In the genomic region with DNA sequence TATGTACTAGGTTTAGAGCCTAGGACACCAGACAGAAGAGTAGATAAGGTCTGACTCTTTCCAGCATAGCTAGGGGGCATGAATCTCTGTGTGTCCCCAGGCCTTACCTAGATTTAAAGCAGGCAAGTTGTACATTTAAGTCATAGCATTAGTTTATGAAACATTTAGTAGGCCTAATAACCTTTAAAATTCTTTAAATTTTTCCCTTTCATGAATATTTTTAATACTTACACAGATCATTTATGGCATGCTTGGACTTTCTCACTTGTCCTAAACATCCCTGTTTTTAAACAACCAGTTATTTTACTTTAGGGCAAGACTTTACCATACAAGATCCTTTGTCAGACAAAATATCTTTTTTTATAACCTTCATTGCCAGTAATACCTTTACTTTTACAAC, we compare ENCODE assay signal across 28 cellular contexts.
DNase-seq lines count a peak whose midpoint lies in the region; ATAC-seq and TF ChIP-seq lines count a peak whose summit lies in the region.
"Had no signal": no experiment of that assay in that cellular context is flagged by ENCODE, and none has a peak within 500 bp of the region (broad histone marks: within the 10 kb centered on the region; RNA-seq: fewer than 3 reads in every experiment).

No MANE protein-coding gene starts in this region.

- H3K27me3 Mint-ChIP-seq in activated CD4-positive, alpha-beta memory T cell treated with anti-CD3 and anti-CD28 coated beads, Interleukin-2, amount 10 ng/mL, durations not matched to agents 7 days and 5 days: no peaks in the 10 kb centered on the region

- H3K9me3 ChIP-seq in HEK293 (ENCODE audit: control insufficient read depth, insufficient read depth, low read depth, low read length) (no peaks in the 10 kb centered on the region), PC-3 (ENCODE audit: low read length) (peaks cover 23% of the 10 kb centered on the region), BE2C (no peaks in the 10 kb centered on the region)

- no TSS peak for BruUV-seq in PC-3 (replicated peaks; lab: Mats Ljungman, UMichigan)

- H3K9ac ChIP-seq in PC-3 (ENCODE audit: low read length): no peak overlapping the region
- H3K9ac ChIP-seq: parathyroid adenoma had no signal

- ATAC-seq in PC-3: no peak
- ATAC-seq: activated CD4-positive, CD25-positive, alpha-beta regulatory T cell treated with anti-CD3 and anti-CD28 coated beads, Interleukin-2, amount 50 U/mL, for 24 hours; left lung; Right ventricle myocardium inferior; upper lobe of right lung had no signal

- H3K4me1 ChIP-seq in HEK293 (ENCODE audit: control insufficient read depth, insufficient read depth, low read length) (no peaks in the 10 kb centered on the region), PC-3 (ENCODE audit: insufficient read depth, low read length) (no peaks in the 10 kb centered on the region), BE2C (no peaks in the 10 kb centered on the region)
- H3K4me1 ChIP-seq: left lung, parathyroid adenoma, suprapubic skin, upper lobe of right lung had no signal

- POLR2A ChIA-PET in HEK293 (lab: Yijun Ruan, JAX) (no interaction called here), PC-3 (lab: Charles Lee; ENCODE audit: unreplicated experiment) (no interaction called here)
- POLR2A ChIA-PET in activated CD4-positive, alpha-beta memory T cell treated with anti-CD3 and anti-CD28 coated beads, Interleukin-2, amount 10 ng/mL, durations not matched to agents 7 days and 5 days (lab: Charles Lee): no interaction called here

- no peaks in the 10 kb centered on the region for H3K27me3 ChIP-seq in PC-3 (ENCODE audit: low read length)
- no peaks in the 10 kb centered on the region for H3K27me3 ChIP-seq in BE2C
- H3K27me3 ChIP-seq: left lung, suprapubic skin, upper lobe of right lung had no signal

- H3K79me2 ChIP-seq in PC-3 (ENCODE audit: low read length): no peaks in the 10 kb centered on the region
- H3K79me2 ChIP-seq: parathyroid adenoma had no signal

- peaks cover 19% of the 10 kb centered on the region for H3K9me3 Mint-ChIP-seq in activated CD4-positive, alpha-beta memory T cell treated with anti-CD3 and anti-CD28 coated beads, Interleukin-2, amount 10 ng/mL, durations not matched to agents 7 days and 5 days

- H3K27ac ChIP-seq in HEK293 (ENCODE audit: extremely low read depth, low read depth, low read length): no peak overlapping the region
- H3K27ac ChIP-seq in PC-3 (ENCODE audit: low read length): no peak overlapping the region
- H3K27ac ChIP-seq: epithelial cell of prostate, left lung, parathyroid adenoma, suprapubic skin, upper lobe of right lung had no signal

- no peak overlapping the region for H3K4me3 ChIP-seq in HEK293 (ENCODE audit: low read depth, low read length)
- H3K4me3 ChIP-seq in PC-3 (ENCODE audit: low read length): no peak overlapping the region
- no peak overlapping the region for H3K4me3 ChIP-seq in BE2C (ENCODE audit: low read depth, low read length)
- H3K4me3 ChIP-seq: left lung, suprapubic skin, upper lobe of right lung had no signal

- TF ChIP-seq CTCF in HEK293 (tag by site-specific recombination; IDR thresholded peaks at IDR 0.05): no peak
- TF ChIP-seq CTCF in PC-3 (conservative IDR thresholded peaks at IDR 0.05; ENCODE audit: low read depth, low read length): no peak
- TF ChIP-seq CTCF in BE2C (IDR thresholded peaks at IDR 0.05; ENCODE audit: low read depth, low read length): no peak

- intact Hi-C loops in PC-3 (cut with micrococcal nuclease): no loop called here

- no peak overlapping the region for H3K4me2 ChIP-seq in PC-3 (ENCODE audit: low read length)

- CTCF ChIA-PET in HEK293 (lab: Yijun Ruan, JAX) (no interaction called here), PC-3 (lab: Charles Lee) (no interaction called here)
- CTCF ChIA-PET in activated CD4-positive, alpha-beta memory T cell treated with anti-CD3 and anti-CD28 coated beads, Interleukin-2, amount 10 ng/mL, durations not matched to agents 7 days and 5 days (lab: Charles Lee): no interaction called here

- H3K36me3 Mint-ChIP-seq in activated CD4-positive, alpha-beta memory T cell treated with anti-CD3 and anti-CD28 coated beads, Interleukin-2, amount 10 ng/mL, durations not matched to agents 7 days and 5 days (ENCODE audit: low read depth): no peaks in the 10 kb centered on the region

- no peaks in the 10 kb centered on the region for H3K9me2 ChIP-seq in PC-3 (replicated peaks; ENCODE audit: low read length)

- no peaks in the 10 kb centered on the region for H4K20me1 ChIP-seq in PC-3 (ENCODE audit: low read length)

- H3K27ac Mint-ChIP-seq in activated CD4-positive, alpha-beta memory T cell treated with anti-CD3 and anti-CD28 coated beads, Interleukin-2, amount 10 ng/mL, durations not matched to agents 7 days and 5 days: no peak overlapping the region

- no peak overlapping the region for H2AFZ ChIP-seq in PC-3 (ENCODE audit: low read length)
- H2AFZ ChIP-seq: parathyroid adenoma had no signal

- DNase-seq in EL: peak; percentile 6
- peak; percentile 28 for DNase-seq in PC-3
- DNase-seq in foreskin melanocyte: peak; percentile 11
- DNase-seq in activated CD4-positive, alpha-beta memory T cell treated with anti-CD3 and anti-CD28 coated beads, Interleukin-2, amount 10 ng/mL, durations not matched to agents 7 days and 5 days: no peak
- DNase-seq in BE2C: no peak
- DNase-seq in GOT3 (lab: John Stamatoyannopoulos, UW): no peak
- DNase-seq: activated CD4-positive, alpha-beta T cell treated with anti-CD3 and anti-CD28 coated beads, Interleukin-2, amount 50 U/mL, for 4 hours; activated T-cell treated with anti-CD3 and anti-CD28 coated beads, Interleukin-2, amount 50 U/mL, for 48 hours; caudate nucleus; cortex of kidney; effector memory CD4-positive, alpha-beta T cell; IMR-90; left lung; mesenchymal stem cell; NCI-H2029; NCI-H226; NCI-H69; stimulated activated CD4-positive, alpha-beta T cell treated with anti-CD3 and anti-CD28 coated beads, Interleukin-1b, Interleukin-23, amount 100 ng/mL, for 48 hours; stimulated activated naive CD4-positive, alpha-beta T cell treated with Interleukin-2 at 50 U/mL for 16 hours; T-helper 2 cell; upper lobe of right lung had no signal

- H3K4me3 Mint-ChIP-seq in activated CD4-positive, alpha-beta memory T cell treated with anti-CD3 and anti-CD28 coated beads, Interleukin-2, amount 10 ng/mL, durations not matched to agents 7 days and 5 days: no peak overlapping the region
- H3K4me3 Mint-ChIP-seq: neural crest cell had no signal

- no peaks in the 10 kb centered on the region for H3K4me1 Mint-ChIP-seq in activated CD4-positive, alpha-beta memory T cell treated with anti-CD3 and anti-CD28 coated beads, Interleukin-2, amount 10 ng/mL, durations not matched to agents 7 days and 5 days
- H3K4me1 Mint-ChIP-seq: neural crest cell had no signal

- H3F3A ChIP-seq in PC-3 (ENCODE audit: low read length, unreplicated experiment): no peaks in the 10 kb centered on the region

- H3K36me3 ChIP-seq in HEK293 (ENCODE audit: control insufficient read depth in 2 of 2, insufficient read depth in 1 of 2, low read length in 2 of 2) (no peaks in the 10 kb centered on the region), PC-3 (ENCODE audit: low read depth, low read length) (peaks cover 5% of the 10 kb centered on the region; the same call in 1 of the 2 replicates), BE2C (no peaks in the 10 kb centered on the region)
- H3K36me3 ChIP-seq: left lung, suprapubic skin, upper lobe of right lung had no signal

TF ChIP-seq in HEK293, 187 proteins besides CTCF, POLR2A, EP300 and RAD21 (continues in another document):
- no peak for TF ChIP-seq ZNF561 (tag by site-specific recombination; IDR thresholded peaks at IDR 0.05; ENCODE audit: borderline replicate concordance)
- no peak for TF ChIP-seq ZNF560 (tag by site-specific recombination; IDR thresholded peaks at IDR 0.05; ENCODE audit: borderline replicate concordance)
- TF ChIP-seq EGR2 (tag by site-specific recombination; IDR thresholded peaks at IDR 0.05; ENCODE audit: low read depth): no peak
- no peak for TF ChIP-seq ZNF514 (tag by site-specific recombination; IDR thresholded peaks at IDR 0.05)
- TF ChIP-seq SETDB1 (IDR thresholded peaks at IDR 0.05; ENCODE audit: insufficient read length, low read length): peak; percentile 95
- TF ChIP-seq TRIM28 (IDR thresholded peaks at IDR 0.05; ENCODE audit: borderline replicate concordance, low read length): peak; percentile 91; the same call in 1 of the 2 replicates
- TF ChIP-seq ZNF157 (tag by site-specific recombination; IDR thresholded peaks at IDR 0.05): no peak
- TF ChIP-seq ZNF837 (tag by site-specific recombination; IDR thresholded peaks at IDR 0.05): no peak
- peak; percentile 72 for TF ChIP-seq ZNF549 (tag by site-specific recombination; IDR thresholded peaks at IDR 0.05)
- TF ChIP-seq, protein P1, sequence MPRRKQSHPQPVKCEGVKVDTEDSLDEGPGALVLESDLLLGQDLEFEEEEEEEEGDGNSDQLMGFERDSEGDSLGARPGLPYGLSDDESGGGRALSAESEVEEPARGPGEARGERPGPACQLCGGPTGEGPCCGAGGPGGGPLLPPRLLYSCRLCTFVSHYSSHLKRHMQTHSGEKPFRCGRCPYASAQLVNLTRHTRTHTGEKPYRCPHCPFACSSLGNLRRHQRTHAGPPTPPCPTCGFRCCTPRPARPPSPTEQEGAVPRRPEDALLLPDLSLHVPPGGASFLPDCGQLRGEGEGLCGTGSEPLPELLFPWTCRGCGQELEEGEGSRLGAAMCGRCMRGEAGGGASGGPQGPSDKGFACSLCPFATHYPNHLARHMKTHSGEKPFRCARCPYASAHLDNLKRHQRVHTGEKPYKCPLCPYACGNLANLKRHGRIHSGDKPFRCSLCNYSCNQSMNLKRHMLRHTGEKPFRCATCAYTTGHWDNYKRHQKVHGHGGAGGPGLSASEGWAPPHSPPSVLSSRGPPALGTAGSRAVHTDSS (tag by site-specific recombination; IDR thresholded peaks at IDR 0.05): no peak

Comparison
In these comparisons a context has a peak if more than half of its experiments do, and no peak if none do; other contexts are left out.
1. DNase-seq: peak in EL (single experiment), PC-3 (single experiment) and foreskin melanocyte (single experiment); none in activated CD4-positive, alpha-beta memory T cell treated with anti-CD3 and anti-CD28 coated beads, Interleukin-2, amount 10 ng/mL, durations not matched to agents 7 days and 5 days (single experiment), BE2C (single experiment) and GOT3 (single experiment).